In genomic region chr20:57088436-57088835, GRCh38 we compare ENCODE assay signal across 30 cellular contexts.
"Had no signal": no experiment of that assay in that cellular context is flagged by ENCODE, and none has a peak within 500 bp of the region (broad histone marks: within the 10 kb centered on the region; RNA-seq: fewer than 3 reads in every experiment).

No MANE protein-coding gene starts in this region.

- H3K27me3 ChIP-seq: cardiac muscle cell, tibial nerve had no signal

- H3K4me3 Mint-ChIP-seq: activated B cell treated with CpG ODN at 0.5 μM for 24 hours; activated CD4-positive, alpha-beta T cell treated with anti-CD3 and anti-CD28 coated beads for 36 hours; activated naive CD8-positive, alpha-beta T cell; activated T-cell treated with anti-CD3 and anti-CD28 coated beads, Interleukin-2, amount 50 U/mL, for 72 hours; brain; immature natural killer cell; mesothelial cell of epicardium; naive B cell; neural crest cell; T-helper 2 cell treated with Interferon-gamma antibody and Interleukin-4, amounts not matched to agents 5 μg/mL and 100 μg/mL, for 36 hours had no signal

- H3K9me3 Mint-ChIP-seq: activated B cell treated with CpG ODN at 0.5 μM for 24 hours; activated T-cell treated with anti-CD3 and anti-CD28 coated beads, Interleukin-2, amount 50 U/mL, for 72 hours; mesothelial cell of epicardium; neural crest cell; T-helper 2 cell treated with Interferon-gamma antibody and Interleukin-4, amounts not matched to agents 5 μg/mL and 100 μg/mL, for 36 hours had no signal

- H3K4me1 ChIP-seq: adrenal gland, parathyroid adenoma had no signal

- H3K9ac ChIP-seq: parathyroid adenoma had no signal

- H3K27ac ChIP-seq: adrenal gland, cardiac muscle cell, coronary artery, dorsolateral prefrontal cortex, heart left ventricle, parathyroid adenoma, suprapubic skin, tibial nerve had no signal

- H3K79me2 ChIP-seq: parathyroid adenoma had no signal

- H3K36me3 Mint-ChIP-seq: activated naive CD8-positive, alpha-beta T cell; brain; immature natural killer cell; mesothelial cell of epicardium; naive B cell had no signal

- H3K27ac Mint-ChIP-seq: activated B cell treated with CpG ODN at 0.5 μM for 24 hours; activated CD4-positive, alpha-beta T cell treated with anti-CD3 and anti-CD28 coated beads for 36 hours; activated naive CD8-positive, alpha-beta T cell; activated T-cell treated with anti-CD3 and anti-CD28 coated beads, Interleukin-2, amount 50 U/mL, for 72 hours; brain; mesothelial cell of epicardium; naive B cell; T-helper 2 cell treated with Interferon-gamma antibody and Interleukin-4, amounts not matched to agents 5 μg/mL and 100 μg/mL, for 36 hours had no signal

- H3K36me3 ChIP-seq: adrenal gland, cardiac muscle cell, heart left ventricle, suprapubic skin, tibial nerve had no signal

- H3K4me3 ChIP-seq: adrenal gland, cardiac muscle cell, coronary artery, dorsolateral prefrontal cortex, heart left ventricle, suprapubic skin, tibial nerve had no signal

- H2AFZ ChIP-seq: parathyroid adenoma had no signal

- H3K9me3 ChIP-seq: adrenal gland, heart left ventricle, suprapubic skin had no signal

- DNase-seq: activated B cell treated with CpG ODN at 0.5 μM for 24 hours; activated CD4-positive, alpha-beta T cell treated with anti-CD3 and anti-CD28 coated beads for 36 hours; activated naive CD4-positive, alpha-beta T cell treated with Interleukin-2 at 50 U/mL for 16 hours; activated T-cell treated with anti-CD3 and anti-CD28 coated beads for 4 hours; activated T-cell treated with anti-CD3 and anti-CD28 coated beads, Interleukin-2, amount 50 U/mL, for 72 hours; adrenal gland; aorta; dorsolateral prefrontal cortex; effector memory CD4-positive, alpha-beta T cell; hypothalamus; immature natural killer cell; kidney; naive B cell; occipital lobe; right cardiac atrium; stimulated activated CD4-positive, alpha-beta T cell treated with anti-CD3 and anti-CD28 coated beads, Interleukin-15, amount 100 ng/mL, for 24 hours; stimulated activated CD4-positive, alpha-beta T cell treated with anti-CD3 and anti-CD28 coated beads, Interleukin-2, amount 100 ng/mL, for 24 hours; stimulated activated naive CD4-positive, alpha-beta T cell; T-helper 1 cell had no signal

- ATAC-seq: activated CD4-positive, alpha-beta T cell treated with anti-CD3 and anti-CD28 coated beads for 36 hours; activated T-cell treated with anti-CD3 and anti-CD28 coated beads, Interleukin-2, amount 50 U/mL, for 72 hours; heart left ventricle; right cardiac atrium had no signal
